14 cellular contexts compared by ENCODE assay signal in genomic region chr9:134590240-134591081, GRCh38. TPM values are rescaled to one million over a fixed set of nuclear protein-coding genes. Genes with fewer than 3 reads are reported as not detected.
DNase-seq lines count a peak whose midpoint lies in the region; ATAC-seq and TF ChIP-seq lines count a peak whose summit lies in the region.
"Had no signal": no experiment of that assay in that cellular context is flagged by ENCODE, and none has a peak within 500 bp of the region (broad histone marks: within the 10 kb centered on the region; RNA-seq: fewer than 3 reads in every experiment).

No MANE protein-coding gene starts in this region.

- no peak for TF ChIP-seq POLR2A in thyroid gland (IDR thresholded peaks at IDR 0.05)

- no peak overlapping the region for H3K27ac Mint-ChIP-seq in activated T-cell treated with anti-CD3 and anti-CD28 coated beads, Interleukin-2, amount 50 U/mL, for 24 hours
- H3K27ac Mint-ChIP-seq: activated naive CD8-positive, alpha-beta T cell treated with anti-CD3 and anti-CD28 coated beads, Interleukin-2, amount 50 U/mL, for 24 hours had no signal

- H3K36me3 Mint-ChIP-seq in activated T-cell treated with anti-CD3 and anti-CD28 coated beads, Interleukin-2, amount 50 U/mL, for 24 hours (ENCODE audit: low read depth) = no peaks in the 10 kb centered on the region
- no peaks in the 10 kb centered on the region for H3K36me3 Mint-ChIP-seq in activated T-cell treated with anti-CD3 and anti-CD28 coated beads, Interleukin-2, amount 50 U/mL, for 4 hours (ENCODE audit: insufficient read depth)

- no peak for ATAC-seq in activated T-cell treated with anti-CD3 and anti-CD28 coated beads, Interleukin-2, amount 50 U/mL, for 4 hours
- no peak for ATAC-seq in sciatic nerve
- ATAC-seq: activated naive CD8-positive, alpha-beta T cell treated with anti-CD3 and anti-CD28 coated beads, Interleukin-2, amount 50 U/mL, for 24 hours had no signal

- TF ChIP-seq CTCF in thyroid gland (IDR thresholded peaks at IDR 0.05) = no peak

- WGBS in thyroid gland, 2 donors = 67 to 69% methylated on average over 17 to 19 of the region's 19 CpGs

- H3K9me3 Mint-ChIP-seq in activated T-cell treated with anti-CD3 and anti-CD28 coated beads, Interleukin-2, amount 50 U/mL, for 24 hours = no peaks in the 10 kb centered on the region
- no peaks in the 10 kb centered on the region for H3K9me3 Mint-ChIP-seq in activated T-cell treated with anti-CD3 and anti-CD28 coated beads, Interleukin-2, amount 50 U/mL, for 4 hours
- H3K9me3 Mint-ChIP-seq: activated naive CD8-positive, alpha-beta T cell treated with anti-CD3 and anti-CD28 coated beads, Interleukin-2, amount 50 U/mL, for 24 hours had no signal

- no peaks in the 10 kb centered on the region for H3K4me1 ChIP-seq in thyroid gland
- H3K4me1 ChIP-seq: testis had no signal

- no peaks in the 10 kb centered on the region for H3K9me3 ChIP-seq in thyroid gland
- H3K9me3 ChIP-seq: testis had no signal

- H3K4me3 ChIP-seq in thyroid gland (replicated peaks in 1 of 3) = no peak overlapping the region
- H3K4me3 ChIP-seq: testis had no signal

- peak; percentile 2 for DNase-seq in activated T-cell treated with anti-CD3 and anti-CD28 coated beads, Interleukin-2, amount 50 U/mL, for 24 hours
- DNase-seq in activated T-cell treated with anti-CD3 and anti-CD28 coated beads, Interleukin-2, amount 50 U/mL, for 4 hours = no peak
- DNase-seq in RPMI7951 (ENCODE audit: low read depth) (peak; percentile 61), islet precursor cell (peak; percentile 46), thyroid gland (peak; percentile 35 to 45), GM19238 (ENCODE audit: insufficient read length, low spot score) (no peak), dermis blood vessel endothelial cell (no peak), sciatic nerve (ENCODE audit: low spot score) (no peak)
- DNase-seq: activated naive CD8-positive, alpha-beta T cell treated with anti-CD3 and anti-CD28 coated beads, Interleukin-2, amount 50 U/mL, for 24 hours; activated T-cell treated with anti-CD3 and anti-CD28 coated beads for 4 hours; NCI-H446; stimulated activated CD4-positive, alpha-beta T cell treated with anti-CD3 and anti-CD28 coated beads, Interleukin-15, amount 100 ng/mL, for 24 hours; SW 1271; testis had no signal

- intact Hi-C loops in thyroid gland (cut with DNase I) = no loop called here
- intact Hi-C loops in sciatic nerve (cut with DNase I) = no loop called here

- H3K27me3 ChIP-seq in thyroid gland = no peaks in the 10 kb centered on the region
- H3K27me3 ChIP-seq: testis had no signal

- no peaks in the 10 kb centered on the region for H3K4me1 Mint-ChIP-seq in activated T-cell treated with anti-CD3 and anti-CD28 coated beads, Interleukin-2, amount 50 U/mL, for 24 hours (ENCODE audit: low read depth)
- H3K4me1 Mint-ChIP-seq in activated T-cell treated with anti-CD3 and anti-CD28 coated beads, Interleukin-2, amount 50 U/mL, for 4 hours (ENCODE audit: low read depth) = no peaks in the 10 kb centered on the region
- H3K4me1 Mint-ChIP-seq: activated naive CD8-positive, alpha-beta T cell treated with anti-CD3 and anti-CD28 coated beads, Interleukin-2, amount 50 U/mL, for 24 hours had no signal

- no peaks in the 10 kb centered on the region for H3K36me3 ChIP-seq in thyroid gland

- H3K27ac ChIP-seq in thyroid gland = no peak overlapping the region
- H3K27ac ChIP-seq: testis had no signal

- H3K27me3 Mint-ChIP-seq in activated T-cell treated with anti-CD3 and anti-CD28 coated beads, Interleukin-2, amount 50 U/mL, for 24 hours = peaks cover 19% of the 10 kb centered on the region
- H3K27me3 Mint-ChIP-seq in activated T-cell treated with anti-CD3 and anti-CD28 coated beads, Interleukin-2, amount 50 U/mL, for 4 hours (ENCODE audit: low read depth) = peaks cover 17% of the 10 kb centered on the region

- H3K4me3 Mint-ChIP-seq in activated T-cell treated with anti-CD3 and anti-CD28 coated beads, Interleukin-2, amount 50 U/mL, for 24 hours = no peak overlapping the region
- no peak overlapping the region for H3K4me3 Mint-ChIP-seq in activated T-cell treated with anti-CD3 and anti-CD28 coated beads, Interleukin-2, amount 50 U/mL, for 4 hours
- H3K4me3 Mint-ChIP-seq: activated naive CD8-positive, alpha-beta T cell treated with anti-CD3 and anti-CD28 coated beads, Interleukin-2, amount 50 U/mL, for 24 hours had no signal

RNA-seq across cellular contexts. Expression of gene COL5A1, which starts 51.1 kb away (rescaled TPM):
- total RNA-seq in activated T-cell treated with anti-CD3 and anti-CD28 coated beads, Interleukin-2, amount 50 U/mL, for 4 hours = under 1 TPM; 0.14 to 0.30 (median 0.21) TPM
- total RNA-seq in RPMI7951 (2014; rRNA removed; shearing (Covaris generic)) = 138 and 179 TPM in 2 replicates
- total RNA-seq in thyroid gland (10 to 100 TPM in 2 of 4 donors, 1 to 10 TPM in 2; 4.8 to 16.5 (median 9.4) TPM), dermis blood vessel endothelial cell (8.0 and 9.5 TPM in 2 replicates), sciatic nerve (79.4 TPM)

Comparison
In these comparisons a context has a peak if more than half of its experiments do, and no peak if none do; other contexts are left out.
1. DNase-seq: peak in activated T-cell treated with anti-CD3 and anti-CD28 coated beads, Interleukin-2, amount 50 U/mL, for 24 hours (single experiment), RPMI7951 (single experiment), islet precursor cell (single experiment) and thyroid gland (2 of 2); none in activated T-cell treated with anti-CD3 and anti-CD28 coated beads, Interleukin-2, amount 50 U/mL, for 4 hours (single experiment), GM19238 (single experiment), dermis blood vessel endothelial cell (single experiment) and sciatic nerve (single experiment).